In the genomic region with DNA sequence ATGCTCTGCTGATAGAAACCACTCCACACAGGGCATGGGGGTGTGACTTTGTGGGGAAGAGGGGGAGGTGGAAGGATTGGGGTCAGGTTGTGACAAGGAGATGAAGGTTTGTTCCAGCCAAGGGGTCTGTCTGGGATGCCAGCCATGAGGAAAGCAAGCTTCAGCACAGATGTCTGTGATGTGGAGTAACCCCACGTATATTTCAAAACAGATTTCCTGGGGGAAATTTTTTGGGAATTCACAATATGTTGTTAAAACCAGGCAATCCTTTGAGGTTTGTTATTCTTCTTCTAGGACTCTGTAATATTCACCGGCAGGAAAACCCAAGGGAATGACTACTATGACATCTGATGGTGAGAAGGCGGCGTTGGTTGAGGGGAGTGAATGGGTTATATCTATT, we compare ENCODE assay signal across 16 cellular contexts.
DNase-seq lines count a peak whose midpoint lies in the region; ATAC-seq and TF ChIP-seq lines count a peak whose summit lies in the region.
"Had no signal": no experiment of that assay in that cellular context is flagged by ENCODE, and none has a peak within 500 bp of the region (broad histone marks: within the 10 kb centered on the region; RNA-seq: fewer than 3 reads in every experiment).

No MANE protein-coding gene starts in this region.

- peak overlapping the region; percentile 20; the same call in 1 of the 2 replicates for H2BK120ac ChIP-seq in IMR-90 (ENCODE audit: low read depth, low read length)

- in situ Hi-C loops in IMR-90 (cut with MboI; ENCODE audit: low sequenced_read_pairs) = no loop called here

- peaks cover 37% of the 10 kb centered on the region for H3K4me1 Mint-ChIP-seq in activated CD8-positive, alpha-beta T cell treated with anti-CD3 and anti-CD28 coated beads, Interleukin-2, amount 10 ng/mL, durations not matched to agents 7 days and 5 days (ENCODE audit: low read depth)

- POLR2A ChIA-PET in IMR-90 (lab: Charles Lee; ENCODE audit: unreplicated experiment) = no interaction called here
- POLR2A ChIA-PET in activated CD8-positive, alpha-beta T cell treated with anti-CD3 and anti-CD28 coated beads, Interleukin-2, amount 10 ng/mL, durations not matched to agents 7 days and 5 days (lab: Charles Lee) = interaction anchor here (5.7 kb wide), 1 partner anchor 259 kb away, joined by 38 read pairs; a partner anchor contains a TSS

- peak overlapping the region; percentile 3 for H3K18ac ChIP-seq in IMR-90 (ENCODE audit: low read depth, low read length)

- no TSS peak for BruUV-seq in IMR-90 (replicated peaks; lab: Mats Ljungman, UMichigan)

- H3K36me3 Mint-ChIP-seq in activated CD8-positive, alpha-beta T cell treated with anti-CD3 and anti-CD28 coated beads, Interleukin-2, amount 10 ng/mL, durations not matched to agents 7 days and 5 days (ENCODE audit: low read depth) = peaks cover 14% of the 10 kb centered on the region

- H2AFZ ChIP-seq in ACC112 (ENCODE audit: low read length, unreplicated experiment) = peak overlapping the region; percentile 5
- H2AFZ ChIP-seq in IMR-90 (replicated peaks; ENCODE audit: low read length, poor library complexity) = no peak overlapping the region

- no peaks in the 10 kb centered on the region for H3K79me1 ChIP-seq in IMR-90 (ENCODE audit: low read depth in 1 of 2, low read length in 2 of 2)

- no peak overlapping the region; the same call in 1 of the 2 replicates for H4K91ac ChIP-seq in IMR-90 (ENCODE audit: insufficient read depth, low read depth, low read length)

- peaks cover 3% of the 10 kb centered on the region for H3K27me3 Mint-ChIP-seq in activated CD8-positive, alpha-beta T cell treated with anti-CD3 and anti-CD28 coated beads, Interleukin-2, amount 10 ng/mL, durations not matched to agents 7 days and 5 days (ENCODE audit: low read depth)

- no peak overlapping the region for H3K56ac ChIP-seq in IMR-90 (ENCODE audit: extremely low read depth, insufficient read depth, low read length)

- H3K14ac ChIP-seq in IMR-90 (replicated peaks; ENCODE audit: low read depth, low read length) = no peak overlapping the region

- TF ChIP-seq POLR2A in IMR-90 (IDR thresholded peaks at IDR 0.05; ENCODE audit: low read depth, low read length) = no peak
- no peak for TF ChIP-seq POLR2A in breast epithelium (IDR thresholded peaks at IDR 0.05)

- no peaks in the 10 kb centered on the region for H3K9me3 Mint-ChIP-seq in activated CD8-positive, alpha-beta T cell treated with anti-CD3 and anti-CD28 coated beads, Interleukin-2, amount 10 ng/mL, durations not matched to agents 7 days and 5 days (ENCODE audit: insufficient read depth)

- H3K23ac ChIP-seq in IMR-90 (ENCODE audit: low read depth, low read length) = no peak overlapping the region

- TF ChIP-seq CTCF in IMR-90 (conservative IDR thresholded peaks at IDR 0.05; ENCODE audit: low read depth, low read length) (peak; percentile 46), breast epithelium (IDR thresholded peaks at IDR 0.05) (no peak), left lung (IDR thresholded peaks at IDR 0.05) (no peak)

- H3K27ac Mint-ChIP-seq in activated CD8-positive, alpha-beta T cell treated with anti-CD3 and anti-CD28 coated beads, Interleukin-2, amount 10 ng/mL, durations not matched to agents 7 days and 5 days = no peak overlapping the region
- H3K27ac Mint-ChIP-seq: activated T-helper 1 cell treated with anti-CD3 and anti-CD28 coated beads, Interleukin-12 subunit alpha, Interleukin-12 subunit beta, Interleukin-2, Interleukin-4 antibody, amounts not matched to agents 30 ng/mL and 10 ng/mL and 1 ng/mL, durations not matched to agents 14 hours and 24 hours and 36 hours had no signal

- dilution Hi-C loops in IMR-90 (cut with HindIII; ENCODE audit: low sequenced_read_pairs, unreplicated experiment) = no loop called here

- DNase-seq in IMR-90 (peak; percentile 45), breast epithelium (ENCODE audit: low spot score in 2 of 2) (peak in 1 of 2 donors; percentile 63), left lung (no peak), GM03348 (ENCODE audit: low spot score) (no peak), NCI-H2107 (lab: John Stamatoyannopoulos, UW) (no peak)
- no peak for DNase-seq in activated CD8-positive, alpha-beta T cell treated with anti-CD3 and anti-CD28 coated beads, Interleukin-2, amount 10 ng/mL, durations not matched to agents 7 days and 5 days
- DNase-seq: AML-193, dermis blood vessel endothelial cell, DMS 273 treated with DMSO at 0.1 percent for 48 hours, MG63, NCI-H1930, Peyer's patch, upper lobe of left lung had no signal

- H2BK20ac ChIP-seq in IMR-90 (ENCODE audit: low read depth, low read length) = no peak overlapping the region; the same call in 1 of the 2 replicates

- H3K4me1 ChIP-seq in ACC112 (ENCODE audit: control insufficient read depth, insufficient read depth, low read length, unreplicated experiment) (peaks cover 41% of the 10 kb centered on the region), IMR-90 (ENCODE audit: control insufficient read depth, insufficient read depth, low read length) (peaks cover 14% of the 10 kb centered on the region), breast epithelium (no peaks in the 10 kb centered on the region), left lung (peaks cover 0 to 13% of the 10 kb centered on the region in 2 donors)

- no peaks in the 10 kb centered on the region for H4K20me1 ChIP-seq in IMR-90 (ENCODE audit: insufficient read depth, low read length)

- H3K36me3 ChIP-seq in ACC112 (ENCODE audit: insufficient read depth, low read length) = no peaks in the 10 kb centered on the region
- no peaks in the 10 kb centered on the region for H3K36me3 ChIP-seq in IMR-90 (ENCODE audit: control insufficient read depth, insufficient read depth, low read length)
- no peaks in the 10 kb centered on the region for H3K36me3 ChIP-seq in breast epithelium
- no peaks in the 10 kb centered on the region for H3K36me3 ChIP-seq in left lung
- H3K36me3 ChIP-seq: MG63, Peyer's patch, upper lobe of left lung had no signal

- CTCF ChIA-PET in IMR-90 (lab: Yijun Ruan, JAX) = no interaction called here
- CTCF ChIA-PET in activated CD8-positive, alpha-beta T cell treated with anti-CD3 and anti-CD28 coated beads, Interleukin-2, amount 10 ng/mL, durations not matched to agents 7 days and 5 days (lab: Charles Lee) = interaction anchor here (1.1 to 1.3 kb wide), 2 partner anchors 12 to 16 kb away, joined by 3 read pairs; no protein-coding TSS in a partner anchor

- no peak overlapping the region for H2BK5ac ChIP-seq in IMR-90 (ENCODE audit: low read depth, low read length, poor library complexity, severe bottlenecking)

- no peak overlapping the region for H3K4me3 Mint-ChIP-seq in activated CD8-positive, alpha-beta T cell treated with anti-CD3 and anti-CD28 coated beads, Interleukin-2, amount 10 ng/mL, durations not matched to agents 7 days and 5 days
- H3K4me3 Mint-ChIP-seq: activated T-helper 1 cell treated with anti-CD3 and anti-CD28 coated beads, Interleukin-12 subunit alpha, Interleukin-12 subunit beta, Interleukin-2, Interleukin-4 antibody, amounts not matched to agents 30 ng/mL and 10 ng/mL and 1 ng/mL, durations not matched to agents 14 hours and 24 hours and 36 hours had no signal

- H3K9ac ChIP-seq in IMR-90 (ENCODE audit: low read depth, low read length) = no peak overlapping the region

- no peak overlapping the region for H3K4me2 ChIP-seq in IMR-90 (ENCODE audit: low read depth, low read length)

- H4K5ac ChIP-seq in IMR-90 (ENCODE audit: low read depth, low read length) = no peak overlapping the region

- peaks cover 10% of the 10 kb centered on the region; the same call in 1 of the 2 replicates for H3K9me1 ChIP-seq in IMR-90 (ENCODE audit: insufficient read depth, low read length)

- H4K8ac ChIP-seq in IMR-90 (ENCODE audit: low read depth in 2 of 2, low read length in 2 of 2) = peak overlapping the region in 1 of 2 experiments; percentile 49; a peak in 2 of 4 replicates

- no CpG with 5 or more reads among the region's 4 CpGs for WGBS in IMR-90 (ENCODE audit: extremely low coverage in 2 of 2, insufficient read length in 1 of 2), 2 experiments

- H3K9me3 ChIP-seq in IMR-90 (ENCODE audit: control insufficient read depth, insufficient read depth, low read length) = no peaks in the 10 kb centered on the region
- no peaks in the 10 kb centered on the region for H3K9me3 ChIP-seq in breast epithelium
- no peaks in the 10 kb centered on the region for H3K9me3 ChIP-seq in left lung
- H3K9me3 ChIP-seq: MG63, Peyer's patch, upper lobe of left lung had no signal

- H3K4me3 ChIP-seq in ACC112 (ENCODE audit: low read depth, low read length) (no peak overlapping the region), IMR-90 (ENCODE audit: insufficient read depth, low read depth, low read length) (no peak overlapping the region), breast epithelium (no peak overlapping the region), left lung (no peak overlapping the region)
- H3K4me3 ChIP-seq: MG63, Peyer's patch, upper lobe of left lung had no signal

- H3K27me3 ChIP-seq in ACC112 (ENCODE audit: insufficient read depth, low read length) (no peaks in the 10 kb centered on the region), IMR-90 (ENCODE audit: control insufficient read depth, insufficient read depth, low read length) (no peaks in the 10 kb centered on the region), breast epithelium (no peaks in the 10 kb centered on the region), left lung (no peaks in the 10 kb centered on the region)
- H3K27me3 ChIP-seq: MG63, Peyer's patch, upper lobe of left lung had no signal

- H2BK15ac ChIP-seq in IMR-90 (ENCODE audit: low read depth, low read length) = no peak overlapping the region; the same call in 2 of the 3 replicates

- no peak overlapping the region for H3K4ac ChIP-seq in IMR-90 (ENCODE audit: low read depth, low read length)

- peak; percentile 54 for TF ChIP-seq RAD21 in IMR-90 (IDR thresholded peaks at IDR 0.05; ENCODE audit: low read length)

- peak overlapping the region; percentile 20; the same call in 1 of the 2 replicates for H2AK5ac ChIP-seq in IMR-90 (ENCODE audit: low read depth, low read length)

- no peaks in the 10 kb centered on the region for H3K79me2 ChIP-seq in ACC112 (ENCODE audit: control insufficient read depth, insufficient read depth, low read length, unreplicated experiment)

- H2AK9ac ChIP-seq in IMR-90 (replicated peaks; ENCODE audit: low read depth, low read length, poor library complexity) = no peak overlapping the region

- ATAC-seq in IMR-90 (ENCODE audit: low read depth) = no peak
- ATAC-seq in left lung = peak; percentile 14
- no peak for ATAC-seq in activated CD8-positive, alpha-beta T cell treated with anti-CD3 and anti-CD28 coated beads, Interleukin-2, amount 10 ng/mL, durations not matched to agents 7 days and 5 days
- ATAC-seq in HG03159 (IDR thresholded peaks at IDR 0.05; ENCODE audit: unreplicated experiment) = no peak

- intact Hi-C loops in IMR-90 (cut with micrococcal nuclease) (no loop called here), breast epithelium (cut with DNase I; ENCODE audit: low total_unique reads) (no loop called here), left lung (cut with DNase I) (no loop called here)

- H3K27ac ChIP-seq in ACC112 (ENCODE audit: low read depth, low read length) (peak overlapping the region; percentile 37), IMR-90 (ENCODE audit: insufficient read depth, low read length) (no peak overlapping the region), breast epithelium (peak overlapping the region; percentile 62 to 70), left lung (peak overlapping the region in 1 of 2 donors; percentile 44)
- H3K27ac ChIP-seq: Peyer's patch, upper lobe of left lung had no signal

TF ChIP-seq in IMR-90, 13 proteins besides CTCF, POLR2A, EP300 and RAD21 (continues in another document):
- TF ChIP-seq RFX5 (IDR thresholded peaks at IDR 0.05; ENCODE audit: low read depth, low read length) = no peak
